8 cellular contexts compared by ENCODE assay signal in the genomic region with DNA sequence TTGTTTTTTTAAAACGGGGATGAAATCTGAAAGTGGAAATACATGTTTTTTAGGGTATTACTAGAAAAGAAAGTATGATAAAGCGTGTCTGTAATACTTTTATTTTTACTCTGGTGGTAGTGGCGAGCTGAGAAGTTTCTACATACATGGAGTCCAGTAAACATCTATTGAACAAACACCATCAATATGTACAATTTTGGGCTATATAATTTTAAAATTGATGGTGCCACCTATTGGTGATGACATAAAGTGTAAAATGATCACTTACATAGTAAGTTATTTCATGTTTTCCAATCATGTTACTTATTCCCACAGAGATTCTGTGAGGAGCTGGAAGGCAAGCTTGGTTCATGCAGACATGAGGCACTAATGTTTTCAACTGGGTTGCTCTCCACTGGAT. TPM values are rescaled to one million over a fixed set of nuclear protein-coding genes. Genes with fewer than 3 reads are reported as not detected.
DNase-seq lines count a peak whose midpoint lies in the region; ATAC-seq, FAIRE-seq and TF ChIP-seq lines count a peak whose summit lies in the region.

No MANE protein-coding gene starts in this region.

- H3K9me3 ChIP-seq in A673 (ENCODE audit: low read depth, low read length, poor library complexity, severe bottlenecking) (no peaks in the 10 kb centered on the region), parathyroid adenoma (ENCODE audit: control insufficient read depth, low read length) (no peaks in the 10 kb centered on the region)

- no peak for ATAC-seq in GM21367 (IDR thresholded peaks at IDR 0.05; ENCODE audit: unreplicated experiment)

- H2AFZ ChIP-seq in parathyroid adenoma: no peak overlapping the region

- no peak overlapping the region for H3K4me2 ChIP-seq in parathyroid adenoma (ENCODE audit: low read length)

- DNase-seq in A673 (ENCODE audit: low spot score) (peak; percentile 38), GM18507 (ENCODE audit: extremely low spot score, insufficient read length, low read depth) (peak; percentile 26), OCI-M1 (lab: John Stamatoyannopoulos, UW) (peak; percentile 72), epidermal melanocyte (ENCODE audit: insufficient read length, low spot score) (peak; percentile 37), mesenteric fat pad (ENCODE audit: low spot score) (no peak)
- no peak for DNase-seq in effector CD8-positive, alpha-beta T cell (lab: John Stamatoyannopoulos, UW)

- CTCF ChIA-PET in A673 (lab: Charles Lee): interaction anchor here (1.2 to 1.7 kb wide), 2 partner anchors 10 to 131 kb away, joined by 4 to 9 read pairs; no protein-coding TSS in a partner anchor

- TF ChIP-seq CTCF in A673 (conservative IDR thresholded peaks at IDR 0.05; ENCODE audit: low read depth, low read length) (peak; percentile 57), parathyroid adenoma (IDR thresholded peaks at IDR 0.05) (peak; percentile 37)

- no peak overlapping the region for H3K9ac ChIP-seq in parathyroid adenoma

- peak; percentile 67 for FAIRE-seq in GM18507 (lab: Jason Lieb, UNC)

- BruUV-seq in A673 (replicated peaks; lab: Mats Ljungman, UMichigan): no TSS peak

- H3K4me1 ChIP-seq in A673 (ENCODE audit: insufficient read depth, low read length, poor library complexity, severe bottlenecking) (peaks cover 7% of the 10 kb centered on the region), parathyroid adenoma (no peaks in the 10 kb centered on the region)

- no peak overlapping the region for H3K4me3 ChIP-seq in A673 (ENCODE audit: low read depth, low read length, poor library complexity, severe bottlenecking)
- H3K4me3 ChIP-seq in parathyroid adenoma (ENCODE audit: low read depth, low read length): no peak overlapping the region

- intact Hi-C loops in A673 (cut with micrococcal nuclease; ENCODE audit: unreplicated experiment): loop anchor here (10.0 kb wide), 1 partner anchor 131 kb away; no protein-coding TSS in a partner anchor

- H3K36me3 ChIP-seq in A673 (ENCODE audit: insufficient read depth, low read length, poor library complexity, severe bottlenecking) (no peaks in the 10 kb centered on the region), parathyroid adenoma (ENCODE audit: control insufficient read depth, insufficient read depth, low read length) (no peaks in the 10 kb centered on the region)

- H3K27me3 ChIP-seq in A673 (replicated peaks; ENCODE audit: insufficient read depth, low read depth, low read length, poor library complexity) (no peaks in the 10 kb centered on the region), parathyroid adenoma (ENCODE audit: control insufficient read depth, insufficient read depth, low read length) (no peaks in the 10 kb centered on the region)

- POLR2A ChIA-PET in A673 (lab: Charles Lee; ENCODE audit: low non-redundant PET): interaction anchor here (0.7 kb wide), 1 partner anchor 1084 kb away, joined by 3 read pairs; no protein-coding TSS in a partner anchor

- H3K27ac ChIP-seq in A673 (ENCODE audit: low read depth, low read length, poor library complexity, severe bottlenecking) (no peak overlapping the region), parathyroid adenoma (no peak overlapping the region)

- no peaks in the 10 kb centered on the region for H3K79me2 ChIP-seq in parathyroid adenoma

RNA-seq across cellular contexts. Expression of a gene that starts 31.5 kb away (rescaled TPM):
- total RNA-seq in A673 (2021) (72.7 and 80.0 TPM in 2 replicates), mesenteric fat pad (94.0 TPM)

Comparison
In these comparisons a context has a peak if more than half of its experiments do, and no peak if none do; other contexts are left out.
1. DNase-seq: peak in A673 (single experiment), GM18507 (single experiment), OCI-M1 (single experiment) and epidermal melanocyte (single experiment); none in mesenteric fat pad (single experiment) and effector CD8-positive, alpha-beta T cell (single experiment).